In genomic region chr21:38269567-38269917, GRCh38 we compare ENCODE assay signal across 13 cellular contexts. TPM values are rescaled to one million over a fixed set of nuclear protein-coding genes. Genes with fewer than 3 reads are reported as not detected.
A peak's percentile ranks its signal among the peaks of the same experiment; 100 is the strongest.
DNase-seq lines count a peak whose midpoint lies in the region; ATAC-seq, FAIRE-seq and TF ChIP-seq lines count a peak whose summit lies in the region.
"Had no signal": no experiment of that assay in that cellular context is flagged by ENCODE, and none has a peak within 500 bp of the region (broad histone marks: within the 10 kb centered on the region; RNA-seq: fewer than 3 reads in every experiment).

No MANE protein-coding gene starts in this region.

- no peak overlapping the region for H3K27ac ChIP-seq in astrocyte (ENCODE audit: low read depth, low read length)
- H3K27ac ChIP-seq: cardiac muscle cell had no signal

- FAIRE-seq in astrocyte (lab: Jason Lieb, UNC): no peak
- FAIRE-seq: K562 had no signal

- peaks cover 10% of the 10 kb centered on the region for H3K4me1 ChIP-seq in astrocyte (ENCODE audit: insufficient read depth, low read length)

- H3K79me2 ChIP-seq in astrocyte (ENCODE audit: insufficient read depth, low read length): no peaks in the 10 kb centered on the region

- TF ChIP-seq CTCF in GM06990 (IDR thresholded peaks at IDR 0.05; ENCODE audit: insufficient read depth, low read length, poor library complexity, severe bottlenecking) (no peak), astrocyte (IDR thresholded peaks at IDR 0.05; ENCODE audit: insufficient read depth, low read depth, low read length) (no peak), omental fat pad (IDR thresholded peaks at IDR 0.05) (no peak)

- H3K27me3 ChIP-seq in GM06990 (replicated peaks; ENCODE audit: control insufficient read depth, insufficient read depth, low read length): no peaks in the 10 kb centered on the region
- H3K27me3 ChIP-seq in astrocyte (ENCODE audit: insufficient read depth, low read length): no peaks in the 10 kb centered on the region
- H3K27me3 ChIP-seq: cardiac muscle cell had no signal

- H3K9me3 ChIP-seq in astrocyte (ENCODE audit: insufficient read depth, low read depth, low read length): no peaks in the 10 kb centered on the region

- no peak overlapping the region for H2AFZ ChIP-seq in astrocyte (ENCODE audit: low read depth, low read length)

- peaks cover 10% of the 10 kb centered on the region for H3K9me3 Mint-ChIP-seq in astrocyte (ENCODE audit: unreplicated experiment)

- peaks cover 37% of the 10 kb centered on the region for H3K4me1 Mint-ChIP-seq in astrocyte (ENCODE audit: low read depth, unreplicated experiment)
- H3K4me1 Mint-ChIP-seq: B cell had no signal

- H3K36me3 ChIP-seq in GM06990 (ENCODE audit: control insufficient read depth, insufficient read depth, low read length): no peaks in the 10 kb centered on the region
- H3K36me3 ChIP-seq in astrocyte (ENCODE audit: insufficient read depth, low read length): no peaks in the 10 kb centered on the region
- H3K36me3 ChIP-seq: cardiac muscle cell had no signal

- H3K4me3 Mint-ChIP-seq in astrocyte (ENCODE audit: unreplicated experiment): no peak overlapping the region
- H3K4me3 Mint-ChIP-seq: B cell had no signal

- peak; percentile 70 for ATAC-seq in GM19372 (IDR thresholded peaks at IDR 0.05; ENCODE audit: low read depth, unreplicated experiment)
- ATAC-seq in HG02973 (IDR thresholded peaks at IDR 0.05; ENCODE audit: unreplicated experiment): peak; percentile 71
- ATAC-seq in omental fat pad (ENCODE audit: low FRiP score): no peak
- ATAC-seq: K562 had no signal

- H3K36me3 Mint-ChIP-seq in astrocyte (ENCODE audit: low read depth, unreplicated experiment): no peaks in the 10 kb centered on the region

- no peak overlapping the region for H3K4me2 ChIP-seq in astrocyte (ENCODE audit: low read length)

- H3K4me3 ChIP-seq in GM06990 (replicated peaks; ENCODE audit: low read depth, low read length) (no peak overlapping the region), astrocyte (ENCODE audit: insufficient read depth, low read depth, low read length) (no peak overlapping the region)
- H3K4me3 ChIP-seq: cardiac muscle cell, K562 had no signal

- peaks cover 1% of the 10 kb centered on the region for H3K27me3 Mint-ChIP-seq in astrocyte (ENCODE audit: low read depth, unreplicated experiment)

- no peak overlapping the region for H3K9ac ChIP-seq in astrocyte (ENCODE audit: low read length)

- DNase-seq in GM06990 (ENCODE audit: extremely low read depth, insufficient read length): peak; percentile 18
- DNase-seq in astrocyte (ENCODE audit: low read depth): no peak
- DNase-seq in NCI-H526 treated with DMSO at 0.1 percent for 48 hours (lab: John Stamatoyannopoulos, UW): no peak
- DNase-seq in omental fat pad (ENCODE audit: low spot score): no peak
- DNase-seq in SKM-1 treated with dmso at 0.1 percent for 144 hours (lab: John Stamatoyannopoulos, UW; ENCODE audit: unreplicated experiment): no peak
- DNase-seq in cerebellar nuclear complex (lab: John Stamatoyannopoulos, UW): no peak
- DNase-seq: activated CD4-positive, alpha-beta T cell treated with anti-CD3 and anti-CD28 coated beads for 48 hours; nucleus accumbens had no signal

- H3K27ac Mint-ChIP-seq in astrocyte (ENCODE audit: unreplicated experiment): peak overlapping the region; percentile 50
- H3K27ac Mint-ChIP-seq: B cell had no signal

- H4K20me1 ChIP-seq in astrocyte (ENCODE audit: insufficient read depth, low read length): no peaks in the 10 kb centered on the region

RNA-seq across cellular contexts. Expression of gene KCNJ15, which starts 12.8 kb away (rescaled TPM):
- total RNA-seq in astrocyte (1.8 and 2.2 TPM in 2 replicates), omental fat pad (10 to 100 TPM in 1 of 4 donors, 1 to 10 TPM in 3; 1.2 to 12.1 (median 2.7) TPM)
- total RNA-seq: B cell, cardiac muscle cell had no signal
